14 cellular contexts compared by ENCODE assay signal in genomic region chr11:133926466-133927246, GRCh38.
"Had no signal": no experiment of that assay in that cellular context is flagged by ENCODE, and none has a peak within 500 bp of the region (broad histone marks: within the 10 kb centered on the region; RNA-seq: fewer than 3 reads in every experiment).

No MANE protein-coding gene starts in this region.

- FAIRE-seq: pancreas, urothelium cell line had no signal

- H3K36me3 ChIP-seq: lower lobe of right lung, neural progenitor cell, pancreas had no signal

- H3K27ac ChIP-seq: foreskin keratinocyte, left ventricle myocardium inferior, lower lobe of right lung, neural progenitor cell, pancreas, suprapubic skin, thyroid gland had no signal

- H3K4me3 Mint-ChIP-seq: dendritic cell treated with granulocyte-macrophage colony-stimulating factor and Interleukin-4, amounts not matched to agents 40 ng/mL and 50 ng/mL, for 4 days; immature natural killer cell; neural progenitor cell; type B pancreatic cell had no signal

- H3K36me3 Mint-ChIP-seq: immature natural killer cell; natural killer cell treated with Interleukin-12 subunit alpha and Interleukin-12 subunit beta and Interleukin-15 and Interleukin-18, amount 100 ng/mL, for 72 hours; type B pancreatic cell had no signal

- H3K4me3 ChIP-seq: neural progenitor cell, pancreas, thyroid gland had no signal

- H3K9ac ChIP-seq: neural progenitor cell had no signal

- H3K4me2 ChIP-seq: neural progenitor cell had no signal

- H2AFZ ChIP-seq: neural progenitor cell had no signal

- DNase-seq: lower lobe of right lung had no signal

- H3K27me3 Mint-ChIP-seq: type B pancreatic cell had no signal

- H3K9me3 Mint-ChIP-seq: dendritic cell treated with granulocyte-macrophage colony-stimulating factor and Interleukin-4, amounts not matched to agents 40 ng/mL and 50 ng/mL, for 4 days; immature natural killer cell; natural killer cell treated with Interleukin-12 subunit alpha and Interleukin-12 subunit beta and Interleukin-15 and Interleukin-18, amount 100 ng/mL, for 72 hours; neural progenitor cell; stimulated activated effector memory CD8-positive, alpha-beta T cell treated with anti-CD3 and anti-CD28 coated beads, Interleukin-12 subunit alpha, Interleukin-12 subunit beta, amount 100 ng/mL, for 72 hours; type B pancreatic cell had no signal

- H3K9me3 ChIP-seq: left ventricle myocardium inferior, lower lobe of right lung, pancreas, suprapubic skin, thyroid gland had no signal

- H3K27ac Mint-ChIP-seq: dendritic cell treated with granulocyte-macrophage colony-stimulating factor and Interleukin-4, amounts not matched to agents 40 ng/mL and 50 ng/mL, for 4 days; immature natural killer cell; natural killer cell treated with Interleukin-12 subunit alpha and Interleukin-12 subunit beta and Interleukin-15 and Interleukin-18, amount 100 ng/mL, for 72 hours; progenitor cell of endocrine pancreas had no signal

- H3K27me3 ChIP-seq: foreskin keratinocyte, neural progenitor cell, pancreas, suprapubic skin, thyroid gland had no signal

- H3K4me1 ChIP-seq: neural progenitor cell, thyroid gland had no signal
